1 cellular context compared by ENCODE assay signal in the genomic region with DNA sequence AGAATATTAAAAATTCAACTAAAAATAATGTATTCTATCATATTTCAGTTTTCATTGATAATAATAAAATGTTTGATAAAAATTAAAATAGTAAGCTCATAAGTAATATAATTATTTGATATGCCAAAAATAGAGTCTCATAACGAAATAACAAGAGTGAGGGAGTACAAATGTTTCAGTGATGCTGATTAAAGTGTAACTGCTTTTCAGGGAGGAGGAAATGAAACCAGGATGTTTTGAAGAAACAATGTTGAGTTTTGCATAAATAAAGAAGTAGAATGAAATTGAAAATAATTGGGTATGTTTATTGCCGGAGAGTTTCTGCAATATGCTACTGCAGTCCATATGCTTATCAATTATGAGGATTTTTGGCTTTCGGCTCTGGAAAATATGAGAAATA.
TF ChIP-seq lines count a peak whose summit lies in the region.

No MANE protein-coding gene starts in this region.

TF ChIP-seq in GM12878, 131 proteins besides CTCF, POLR2A, EP300 and RAD21 (continued from another document):
- TF ChIP-seq, protein P1, sequence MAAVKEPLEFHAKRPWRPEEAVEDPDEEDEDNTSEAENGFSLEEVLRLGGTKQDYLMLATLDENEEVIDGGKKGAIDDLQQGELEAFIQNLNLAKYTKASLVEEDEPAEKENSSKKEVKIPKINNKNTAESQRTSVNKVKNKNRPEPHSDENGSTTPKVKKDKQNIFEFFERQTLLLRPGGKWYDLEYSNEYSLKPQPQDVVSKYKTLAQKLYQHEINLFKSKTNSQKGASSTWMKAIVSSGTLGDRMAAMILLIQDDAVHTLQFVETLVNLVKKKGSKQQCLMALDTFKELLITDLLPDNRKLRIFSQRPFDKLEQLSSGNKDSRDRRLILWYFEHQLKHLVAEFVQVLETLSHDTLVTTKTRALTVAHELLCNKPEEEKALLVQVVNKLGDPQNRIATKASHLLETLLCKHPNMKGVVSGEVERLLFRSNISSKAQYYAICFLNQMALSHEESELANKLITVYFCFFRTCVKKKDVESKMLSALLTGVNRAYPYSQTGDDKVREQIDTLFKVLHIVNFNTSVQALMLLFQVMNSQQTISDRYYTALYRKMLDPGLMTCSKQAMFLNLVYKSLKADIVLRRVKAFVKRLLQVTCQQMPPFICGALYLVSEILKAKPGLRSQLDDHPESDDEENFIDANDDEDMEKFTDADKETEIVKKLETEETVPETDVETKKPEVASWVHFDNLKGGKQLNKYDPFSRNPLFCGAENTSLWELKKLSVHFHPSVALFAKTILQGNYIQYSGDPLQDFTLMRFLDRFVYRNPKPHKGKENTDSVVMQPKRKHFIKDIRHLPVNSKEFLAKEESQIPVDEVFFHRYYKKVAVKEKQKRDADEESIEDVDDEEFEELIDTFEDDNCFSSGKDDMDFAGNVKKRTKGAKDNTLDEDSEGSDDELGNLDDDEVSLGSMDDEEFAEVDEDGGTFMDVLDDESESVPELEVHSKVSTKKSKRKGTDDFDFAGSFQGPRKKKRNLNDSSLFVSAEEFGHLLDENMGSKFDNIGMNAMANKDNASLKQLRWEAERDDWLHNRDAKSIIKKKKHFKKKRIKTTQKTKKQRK (IDR thresholded peaks at IDR 0.05; ENCODE audit: low read depth, low read length): no peak
- TF ChIP-seq BMI1 (IDR thresholded peaks at IDR 0.05; ENCODE audit: borderline replicate concordance) (no peak), NFXL1 (IDR thresholded peaks at IDR 0.05; ENCODE audit: borderline replicate concordance) (no peak), REST (IDR thresholded peaks at IDR 0.05; ENCODE audit: low read depth, low read length) (no peak), ZNF24 (IDR thresholded peaks at IDR 0.05) (no peak), HDAC2 (IDR thresholded peaks at IDR 0.05) (no peak), MEF2B (IDR thresholded peaks at IDR 0.05; ENCODE audit: partially characterized antibody, poor library complexity, severe bottlenecking) (peak; percentile 73), CBX5 (IDR thresholded peaks at IDR 0.05; ENCODE audit: low read depth) (no peak), DPF2 (IDR thresholded peaks at IDR 0.05) (0 out of 2 replicates have a peak, but pooled peaks have one; percentile 40), ATF7 (IDR thresholded peaks at IDR 0.05; ENCODE audit: low read depth) (peak; percentile 16; the same call in 1 of the 2 replicates)
